In the genomic region with DNA sequence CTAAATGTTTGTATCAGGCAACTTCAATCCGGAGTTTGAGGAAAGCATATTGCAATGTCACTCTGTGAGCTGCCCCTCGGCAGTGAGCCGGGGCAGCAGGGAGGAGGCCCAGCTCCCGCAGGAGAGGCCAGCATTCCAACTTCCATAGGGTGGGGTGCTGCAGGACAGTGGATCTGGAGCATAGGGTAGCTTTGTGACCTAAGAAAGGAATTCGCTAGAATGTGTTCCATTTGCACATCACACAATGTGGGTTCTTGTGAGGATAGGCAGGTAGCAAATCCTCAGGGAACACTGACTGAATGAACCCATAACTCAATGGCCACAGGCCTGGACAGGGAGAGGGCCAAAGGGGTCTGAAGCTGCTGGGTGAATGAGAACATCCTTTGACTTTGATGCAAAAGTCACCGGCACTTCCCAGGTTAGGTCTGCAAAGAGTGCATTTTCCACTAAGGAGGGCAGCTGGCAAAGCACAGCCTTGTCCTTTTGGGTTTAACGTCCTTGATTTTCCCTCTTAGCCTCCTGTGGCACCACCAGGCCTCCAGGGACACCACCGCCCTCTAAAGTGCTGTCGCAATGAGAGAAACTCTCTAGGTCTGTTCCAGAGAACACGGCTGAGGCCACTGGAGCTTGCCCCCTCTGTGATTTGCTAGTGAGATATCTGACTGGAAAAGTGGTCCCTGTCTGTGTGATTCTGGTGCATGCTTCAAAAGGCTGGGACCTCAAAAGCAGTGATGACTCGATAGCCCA, we compare ENCODE assay signal across 29 cellular contexts. TPM values are rescaled to one million over a fixed set of nuclear protein-coding genes. Genes with fewer than 3 reads are reported as not detected.
"Had no signal": no experiment of that assay in that cellular context is flagged by ENCODE, and none has a peak within 500 bp of the region (broad histone marks: within the 10 kb centered on the region; RNA-seq: fewer than 3 reads in every experiment).

No MANE protein-coding gene starts in this region.

- H3K79me2 ChIP-seq: hepatocyte had no signal

- H3K4me1 Mint-ChIP-seq: activated B cell treated with CpG ODN at 0.5 μM for 24 hours; activated CD4-positive, alpha-beta T cell treated with anti-CD3 and anti-CD28 coated beads for 36 hours; nephron progenitor cell; stimulated activated naive B cell treated with anti-CD40 and anti-IgM and Interleukin-4, amounts not matched to agents 10 μg/mL and 1 μg/mL and 100 μg/mL, for 72 hours had no signal

- H3K27ac Mint-ChIP-seq: activated B cell treated with CpG ODN at 0.5 μM for 24 hours; activated CD4-positive, alpha-beta T cell treated with anti-CD3 and anti-CD28 coated beads for 36 hours; activated naive CD8-positive, alpha-beta T cell; activated T-helper 2 cell treated with anti-CD3 and anti-CD28 coated beads, Interferon-gamma antibody, Interleukin-2, Interleukin-4, amounts not matched to agents 10 μg/mL and 5 μg/mL and 100 μg/mL, durations not matched to agents 14 hours and 24 hours and 36 hours; memory B cell; nephron progenitor cell; stimulated activated naive B cell treated with anti-CD40 and anti-IgM and Interleukin-4, amounts not matched to agents 10 μg/mL and 1 μg/mL and 100 μg/mL, for 72 hours; type B pancreatic cell had no signal

- H3K4me3 ChIP-seq: hepatocyte, sigmoid colon, smooth muscle cell, testis, vagina had no signal

- H3K9me3 ChIP-seq: testis, vagina had no signal

- H3K27me3 Mint-ChIP-seq: activated B cell treated with CpG ODN at 0.5 μM for 24 hours; activated CD4-positive, alpha-beta T cell treated with anti-CD3 and anti-CD28 coated beads for 36 hours; activated naive CD8-positive, alpha-beta T cell; memory B cell; stimulated activated naive B cell treated with anti-CD40 and anti-IgM and Interleukin-4, amounts not matched to agents 10 μg/mL and 1 μg/mL and 100 μg/mL, for 72 hours had no signal

- H3K36me3 Mint-ChIP-seq: activated naive CD8-positive, alpha-beta T cell had no signal

- H3K4me1 ChIP-seq: sigmoid colon, testis, vagina had no signal

- H3K27ac ChIP-seq: hepatocyte, sigmoid colon, testis, vagina had no signal

- ATAC-seq: activated CD4-positive, alpha-beta T cell treated with anti-CD3 and anti-CD28 coated beads for 36 hours; activated T-cell treated with anti-CD3 and anti-CD28 coated beads, Interleukin-2, amount 50 U/mL, for 4 hours; left cardiac atrium; stimulated activated naive B cell treated with anti-CD40 and anti-IgM and Interleukin-4, amounts not matched to agents 10 μg/mL and 1 μg/mL and 100 μg/mL, for 72 hours had no signal

- H2AFZ ChIP-seq: hepatocyte had no signal

- H3K4me3 Mint-ChIP-seq: activated B cell treated with CpG ODN at 0.5 μM for 24 hours; activated CD4-positive, alpha-beta T cell treated with anti-CD3 and anti-CD28 coated beads for 36 hours; activated naive CD8-positive, alpha-beta T cell; activated T-cell treated with anti-CD3 and anti-CD28 coated beads, Interleukin-2, amount 50 U/mL, for 4 hours; memory B cell; nephron progenitor cell; stimulated activated naive B cell treated with anti-CD40 and anti-IgM and Interleukin-4, amounts not matched to agents 10 μg/mL and 1 μg/mL and 100 μg/mL, for 72 hours; type B pancreatic cell had no signal

- H3K27me3 ChIP-seq: hepatocyte, sigmoid colon, testis, vagina had no signal

- H3K4me2 ChIP-seq: hepatocyte, smooth muscle cell had no signal

- DNase-seq: activated B cell treated with CpG ODN at 0.5 μM for 24 hours; activated CD4-positive, alpha-beta T cell treated with anti-CD3 and anti-CD28 coated beads for 36 hours; activated CD4-positive, alpha-beta T cell treated with anti-CD3 and anti-CD28 coated beads, Interleukin-2, amount 50 U/mL, for 4 hours; activated CD8-positive, alpha-beta memory T cell treated with anti-CD3 and anti-CD28 coated beads for 24 hours; activated CD8-positive, alpha-beta memory T cell treated with anti-CD3 and anti-CD28 coated beads, Interleukin-2, amount 50 U/mL, for 4 hours; activated naive CD4-positive, alpha-beta T cell; activated T-cell treated with anti-CD3 and anti-CD28 coated beads, Interleukin-2, amount 50 U/mL, for 4 hours; cortex of kidney; erythroblast; foreskin melanocyte; islet precursor cell; left cardiac atrium; nephron progenitor cell; posterior cingulate gyrus; sigmoid colon; stimulated activated CD4-positive, alpha-beta T cell treated with anti-CD3 and anti-CD28 coated beads, Interleukin-15, amount 100 ng/mL, for 24 hours; stimulated activated CD8-positive, alpha-beta memory T cell treated with anti-CD3 and anti-CD28 coated beads, Interleukin-4, amount 100 ng/mL, for 48 hours; stimulated activated naive B cell treated with anti-CD40 and anti-IgM and Interleukin-4, amounts not matched to agents 10 μg/mL and 1 μg/mL and 100 μg/mL, for 72 hours; T-helper 1 cell; T-helper 9 cell; testis had no signal

- H3K36me3 ChIP-seq: sigmoid colon, vagina had no signal

RNA-seq across cellular contexts. Expression of gene GABRB3, which starts 36.2 kb away (rescaled TPM):
- total RNA-seq: activated B cell treated with CpG ODN at 0.5 μM for 24 hours; activated CD4-positive, alpha-beta T cell treated with anti-CD3 and anti-CD28 coated beads for 36 hours; activated T-helper 2 cell treated with anti-CD3 and anti-CD28 coated beads, Interferon-gamma antibody, Interleukin-2, Interleukin-4, amounts not matched to agents 10 μg/mL and 5 μg/mL and 100 μg/mL, durations not matched to agents 14 hours and 24 hours and 36 hours; myocyte; vagina had no signal
